In the genomic region with DNA sequence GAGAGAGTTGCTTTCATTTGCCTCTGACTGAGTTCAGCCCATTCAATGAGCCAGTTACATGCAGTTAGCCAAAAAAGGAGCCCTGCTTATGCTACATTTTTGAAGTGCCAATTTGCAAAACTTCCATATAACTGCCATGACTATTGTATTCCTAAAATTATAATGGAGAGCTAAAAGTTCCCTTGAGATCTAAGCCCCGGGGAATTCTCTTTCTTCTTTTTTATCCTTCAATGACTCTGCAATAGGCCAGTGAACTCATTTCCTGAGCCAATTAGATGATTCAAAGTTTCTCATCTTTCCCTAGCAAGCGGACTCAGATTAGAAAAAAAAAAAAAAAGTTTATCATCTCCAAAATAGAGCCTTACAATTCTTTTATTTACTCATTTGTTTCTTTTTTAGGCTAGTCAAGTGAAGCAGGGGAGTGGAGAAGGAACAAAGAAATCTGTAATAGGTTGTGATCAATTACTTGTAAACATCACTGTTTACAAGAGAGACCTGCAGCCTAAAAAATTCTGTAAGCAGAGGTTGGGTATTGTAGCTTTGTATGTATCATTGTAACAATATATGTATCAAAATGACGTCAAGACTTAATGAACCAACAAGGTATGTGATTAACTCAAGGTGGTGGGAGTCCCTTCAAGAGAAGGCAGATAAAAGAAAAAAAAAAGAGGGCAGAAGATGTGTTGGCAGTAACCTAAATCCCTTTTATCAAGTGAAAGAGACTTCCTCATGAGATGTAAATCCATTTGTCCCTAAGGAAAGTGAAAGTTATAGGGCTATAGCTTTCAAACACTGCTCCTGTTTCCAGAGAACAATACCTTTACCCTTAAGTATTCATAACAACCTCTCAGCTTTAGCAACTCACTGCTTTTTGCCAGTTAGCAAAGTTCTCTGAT, we compare ENCODE assay signal across 1 cellular context.
A peak's percentile ranks its signal among the peaks of the same experiment; 100 is the strongest.
TF ChIP-seq lines count a peak whose summit lies in the region.

No MANE protein-coding gene starts in this region.

TF ChIP-seq in HEK293, 187 proteins besides CTCF, POLR2A, EP300 and RAD21 (continued from another document):
- TF ChIP-seq, protein P1, sequence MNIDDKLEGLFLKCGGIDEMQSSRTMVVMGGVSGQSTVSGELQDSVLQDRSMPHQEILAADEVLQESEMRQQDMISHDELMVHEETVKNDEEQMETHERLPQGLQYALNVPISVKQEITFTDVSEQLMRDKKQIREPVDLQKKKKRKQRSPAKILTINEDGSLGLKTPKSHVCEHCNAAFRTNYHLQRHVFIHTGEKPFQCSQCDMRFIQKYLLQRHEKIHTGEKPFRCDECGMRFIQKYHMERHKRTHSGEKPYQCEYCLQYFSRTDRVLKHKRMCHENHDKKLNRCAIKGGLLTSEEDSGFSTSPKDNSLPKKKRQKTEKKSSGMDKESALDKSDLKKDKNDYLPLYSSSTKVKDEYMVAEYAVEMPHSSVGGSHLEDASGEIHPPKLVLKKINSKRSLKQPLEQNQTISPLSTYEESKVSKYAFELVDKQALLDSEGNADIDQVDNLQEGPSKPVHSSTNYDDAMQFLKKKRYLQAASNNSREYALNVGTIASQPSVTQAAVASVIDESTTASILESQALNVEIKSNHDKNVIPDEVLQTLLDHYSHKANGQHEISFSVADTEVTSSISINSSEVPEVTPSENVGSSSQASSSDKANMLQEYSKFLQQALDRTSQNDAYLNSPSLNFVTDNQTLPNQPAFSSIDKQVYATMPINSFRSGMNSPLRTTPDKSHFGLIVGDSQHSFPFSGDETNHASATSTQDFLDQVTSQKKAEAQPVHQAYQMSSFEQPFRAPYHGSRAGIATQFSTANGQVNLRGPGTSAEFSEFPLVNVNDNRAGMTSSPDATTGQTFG (tag by site-specific recombination; IDR thresholded peaks at IDR 0.05; ENCODE audit: borderline replicate concordance): no peak
- TF ChIP-seq, protein P2, sequence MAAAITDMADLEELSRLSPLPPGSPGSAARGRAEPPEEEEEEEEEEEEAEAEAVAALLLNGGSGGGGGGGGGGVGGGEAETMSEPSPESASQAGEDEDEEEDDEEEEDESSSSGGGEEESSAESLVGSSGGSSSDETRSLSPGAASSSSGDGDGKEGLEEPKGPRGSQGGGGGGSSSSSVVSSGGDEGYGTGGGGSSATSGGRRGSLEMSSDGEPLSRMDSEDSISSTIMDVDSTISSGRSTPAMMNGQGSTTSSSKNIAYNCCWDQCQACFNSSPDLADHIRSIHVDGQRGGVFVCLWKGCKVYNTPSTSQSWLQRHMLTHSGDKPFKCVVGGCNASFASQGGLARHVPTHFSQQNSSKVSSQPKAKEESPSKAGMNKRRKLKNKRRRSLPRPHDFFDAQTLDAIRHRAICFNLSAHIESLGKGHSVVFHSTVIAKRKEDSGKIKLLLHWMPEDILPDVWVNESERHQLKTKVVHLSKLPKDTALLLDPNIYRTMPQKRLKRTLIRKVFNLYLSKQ (tag by site-specific recombination; IDR thresholded peaks at IDR 0.05; ENCODE audit: borderline replicate concordance): no peak
- no peak for TF ChIP-seq ZNF654 (tag by site-specific recombination; IDR thresholded peaks at IDR 0.05; ENCODE audit: low read depth)
- TF ChIP-seq ZNF843 (tag by site-specific recombination; IDR thresholded peaks at IDR 0.05): no peak
- TF ChIP-seq ZNF623 (tag by site-specific recombination; IDR thresholded peaks at IDR 0.05): no peak
- peak; percentile 24; the same call in 1 of the 2 replicates for TF ChIP-seq ZBTB21 (tag by site-specific recombination; IDR thresholded peaks at IDR 0.05)
- no peak for TF ChIP-seq OVOL3 (tag by site-specific recombination; IDR thresholded peaks at IDR 0.05)
- peak; percentile 35; the same call in 1 of the 2 replicates for TF ChIP-seq PRDM1 (tag by site-specific recombination; IDR thresholded peaks at IDR 0.05)
- TF ChIP-seq OSR2 (tag by site-specific recombination; IDR thresholded peaks at IDR 0.05): peak; percentile 48; the same call in 1 of the 2 replicates
